Comparison of ENCODE assay signal across 8 cellular contexts in the genomic region with DNA sequence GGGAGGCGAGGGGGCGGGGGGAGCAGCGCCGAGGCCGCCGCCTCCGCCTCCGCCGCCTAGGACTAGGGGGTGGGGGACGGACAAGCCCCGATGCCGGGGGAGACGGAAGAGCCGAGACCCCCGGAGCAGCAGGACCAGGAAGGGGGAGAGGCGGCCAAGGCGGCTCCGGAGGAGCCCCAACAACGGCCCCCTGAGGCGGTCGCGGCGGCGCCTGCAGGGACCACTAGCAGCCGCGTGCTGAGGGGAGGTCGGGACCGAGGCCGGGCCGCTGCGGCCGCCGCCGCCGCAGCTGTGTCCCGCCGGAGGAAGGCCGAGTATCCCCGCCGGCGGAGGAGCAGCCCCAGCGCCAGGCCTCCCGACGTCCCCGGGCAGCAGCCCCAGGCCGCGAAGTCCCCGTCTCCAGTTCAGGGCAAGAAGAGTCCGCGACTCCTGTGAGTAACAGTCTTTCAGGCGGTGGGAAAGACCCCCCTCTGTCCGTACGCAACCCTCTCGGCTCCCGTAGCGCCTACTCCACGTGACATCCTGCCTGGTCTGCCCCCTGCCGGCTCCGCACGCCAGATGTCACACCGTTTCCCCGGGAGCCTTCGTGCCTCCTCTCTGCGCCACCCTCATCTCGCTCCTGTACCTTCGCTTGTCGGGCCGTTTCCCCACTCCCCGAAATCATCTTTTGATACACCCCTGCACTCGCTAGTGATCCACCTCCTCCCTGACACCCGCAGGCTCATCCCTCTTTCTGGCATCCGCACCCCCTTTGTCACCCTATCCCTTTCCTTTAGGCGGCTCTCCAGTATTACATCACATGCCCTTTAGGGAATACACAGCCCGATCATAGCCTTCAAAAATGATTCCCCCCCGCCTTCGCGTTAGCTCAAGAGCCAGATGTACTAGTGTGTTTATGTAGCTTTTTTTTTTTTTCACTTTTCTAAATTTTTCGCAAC. TPM values are rescaled to one million over a fixed set of nuclear protein-coding genes. Genes with fewer than 3 reads are reported as not detected.
A peak's percentile ranks its signal among the peaks of the same experiment; 100 is the strongest.
DNase-seq lines count a peak whose midpoint lies in the region; ATAC-seq and TF ChIP-seq lines count a peak whose summit lies in the region.

No MANE protein-coding gene starts in this region.

- peak; percentile 88 for DNase-seq in DMS79 treated with DMSO at 0.1 percent for 48 hours (lab: John Stamatoyannopoulos, UW)
- peak; percentile 73 for DNase-seq in Panc1 (ENCODE audit: low read depth, low spot score)
- DNase-seq in activated T-helper 1 cell treated with Interleukin-2 at 50 U/mL for 16 hours (ENCODE audit: low read depth): peak; percentile 84
- DNase-seq in fibroblast of gingiva (ENCODE audit: low read depth): peak; percentile 90
- peak; percentile 91 for DNase-seq in naive B cell
- DNase-seq in stimulated activated effector memory CD8-positive, alpha-beta T cell treated with anti-CD3 and anti-CD28 coated beads, Interleukin-12 subunit alpha, Interleukin-12 subunit beta, amount 100 ng/mL, for 72 hours (ENCODE audit: low spot score in 2 of 2): peak; percentile 83 to 94

- BruUV-seq in Panc1 (replicated peaks; lab: Mats Ljungman, UMichigan): no TSS peak

- H3K36me3 Mint-ChIP-seq in naive B cell: peaks cover 0 to 4% of the 10 kb centered on the region in 2 donors
- H3K36me3 Mint-ChIP-seq in stimulated activated effector memory CD8-positive, alpha-beta T cell treated with anti-CD3 and anti-CD28 coated beads, Interleukin-12 subunit alpha, Interleukin-12 subunit beta, amount 100 ng/mL, for 72 hours: peaks cover 96% of the 10 kb centered on the region

- peaks cover 11% of the 10 kb centered on the region for H3K36me3 ChIP-seq in KOPT-K1 (ENCODE audit: insufficient read depth, low read length)
- peaks cover 12% of the 10 kb centered on the region for H3K36me3 ChIP-seq in Panc1 (ENCODE audit: control insufficient read depth, insufficient read depth, low read length)

- POLR2A ChIA-PET in Panc1 (lab: Charles Lee): interaction anchor here (0.6 kb wide), 2 partner anchors 51 to 531 kb away, joined by 4 read pairs; no protein-coding TSS in a partner anchor

- H3K9me3 Mint-ChIP-seq in naive B cell: no peaks in the 10 kb centered on the region
- H3K9me3 Mint-ChIP-seq in stimulated activated effector memory CD8-positive, alpha-beta T cell treated with anti-CD3 and anti-CD28 coated beads, Interleukin-12 subunit alpha, Interleukin-12 subunit beta, amount 100 ng/mL, for 72 hours: no peaks in the 10 kb centered on the region

- H3K27ac ChIP-seq in KOPT-K1 (ENCODE audit: low read depth, low read length, poor library complexity, severe bottlenecking) (peak overlapping the region; percentile 99), Panc1 (ENCODE audit: low read length) (peak overlapping the region; percentile 95)

- ATAC-seq in GM21786 (IDR thresholded peaks at IDR 0.05; ENCODE audit: unreplicated experiment) (peak; percentile 39), Panc1 (peak; percentile 74), naive B cell (ENCODE audit: low read depth in 2 of 2) (peak; percentile 36)
- peak; percentile 66 for ATAC-seq in stimulated activated effector memory CD8-positive, alpha-beta T cell treated with anti-CD3 and anti-CD28 coated beads, Interleukin-12 subunit alpha, Interleukin-12 subunit beta, amount 100 ng/mL, for 72 hours

- H3K4me3 ChIP-seq in Panc1 (ENCODE audit: low read depth in 2 of 2, low read length in 2 of 2): peak overlapping the region; percentile 92 to 94

- TF ChIP-seq CTCF in Panc1 (IDR thresholded peaks at IDR 0.05): peak; percentile 82

- H3K27me3 Mint-ChIP-seq in naive B cell: no peaks in the 10 kb centered on the region

- intact Hi-C loops in Panc1 (cut with micrococcal nuclease; ENCODE audit: unreplicated experiment): loop anchor here (10.0 kb wide), 1 partner anchor 95 kb away; no protein-coding TSS in a partner anchor

- H3K4me3 Mint-ChIP-seq in naive B cell: peak overlapping the region; percentile 86 to 100 (median 99)
- peak overlapping the region; percentile 84 for H3K4me3 Mint-ChIP-seq in stimulated activated effector memory CD8-positive, alpha-beta T cell treated with anti-CD3 and anti-CD28 coated beads, Interleukin-12 subunit alpha, Interleukin-12 subunit beta, amount 100 ng/mL, for 72 hours

- H3K9me3 ChIP-seq in KOPT-K1 (ENCODE audit: insufficient read depth, low read length, poor library complexity, severe bottlenecking): no peaks in the 10 kb centered on the region
- no peaks in the 10 kb centered on the region for H3K9me3 ChIP-seq in Panc1 (ENCODE audit: control insufficient read depth, insufficient read depth, low read depth, low read length)

- CTCF ChIA-PET in Panc1 (lab: Charles Lee): interaction anchor here (0.6 kb wide), 2 partner anchors 50 to 371 kb away, joined by 3 to 5 read pairs; no protein-coding TSS in a partner anchor

- no peaks in the 10 kb centered on the region for H3K27me3 ChIP-seq in Panc1 (ENCODE audit: control insufficient read depth, insufficient read depth, low read length)

- H3K27ac Mint-ChIP-seq in naive B cell: peak overlapping the region; percentile 100
- peak overlapping the region; percentile 100 for H3K27ac Mint-ChIP-seq in stimulated activated effector memory CD8-positive, alpha-beta T cell treated with anti-CD3 and anti-CD28 coated beads, Interleukin-12 subunit alpha, Interleukin-12 subunit beta, amount 100 ng/mL, for 72 hours

- in situ Hi-C loops in Panc1 (cut with HindIII; ENCODE audit: low pct_unique_long_range_greater_than_20kb, low sequenced_read_pairs): no loop called here

- peaks cover 42% of the 10 kb centered on the region for H3K4me1 ChIP-seq in Panc1 (ENCODE audit: control insufficient read depth, insufficient read depth, low read length)

- peaks cover 47 to 69% (median 60%) of the 10 kb centered on the region in 3 donors for H3K4me1 Mint-ChIP-seq in naive B cell
- peaks cover 60% of the 10 kb centered on the region for H3K4me1 Mint-ChIP-seq in stimulated activated effector memory CD8-positive, alpha-beta T cell treated with anti-CD3 and anti-CD28 coated beads, Interleukin-12 subunit alpha, Interleukin-12 subunit beta, amount 100 ng/mL, for 72 hours

RNA-seq across cellular contexts. Expression of gene ZFP91, which starts 0.6 kb away (rescaled TPM):
- total RNA-seq in Panc1 (2021; ENCODE audit: unreplicated experiment): 80.4 TPM
- polyA plus RNA-seq in Panc1 (2012; ENCODE audit: insufficient read length): 31.9 TPM
- polyA plus RNA-seq in naive B cell (ENCODE audit: low read depth in 6 of 6): 10 to 100 TPM in 1 of 6 donors, 1 to 10 TPM in 5; 5.4 to 12.4 (median 8.1) TPM

RNA-seq across cellular contexts. Expression of gene LPXN, which starts 3.8 kb away (rescaled TPM):
- total RNA-seq in Panc1 (2021; ENCODE audit: unreplicated experiment): 3.0 TPM
- polyA plus RNA-seq in Panc1 (2012; ENCODE audit: insufficient read length): 1.7 TPM
- polyA plus RNA-seq in naive B cell (ENCODE audit: low read depth in 6 of 6): 100 to 1,000 TPM in 2 of 6 donors, 10 to 100 TPM in 4; 63.3 to 120 (median 85.8) TPM

RNA-seq across cellular contexts. Expression of gene CNTF, which starts 43.0 kb away (rescaled TPM):
- total RNA-seq in Panc1 (2021; ENCODE audit: unreplicated experiment): 3.0 TPM
- polyA plus RNA-seq in Panc1 (2012; ENCODE audit: insufficient read length): 0.97 TPM
- under 1 TPM in 3 of 6 donors, not detected in 3; 0.15 to 0.35 (median 0.28) TPM for polyA plus RNA-seq in naive B cell (ENCODE audit: low read depth in 6 of 6)

Comparison
In these comparisons a context has a peak if more than half of its experiments do, and no peak if none do; other contexts are left out.
1. Peak in every context shown above with its lines: DNase-seq, ATAC-seq, H3K4me3 ChIP-seq and H3K27ac ChIP-seq.